In genomic region chr5:94623026-94623425, GRCh38 we compare ENCODE assay signal across 32 cellular contexts. TPM values are rescaled to one million over a fixed set of nuclear protein-coding genes. Genes with fewer than 3 reads are reported as not detected.
DNase-seq lines count a peak whose midpoint lies in the region; FAIRE-seq and TF ChIP-seq lines count a peak whose summit lies in the region.
"Had no signal": no experiment of that assay in that cellular context is flagged by ENCODE, and none has a peak within 500 bp of the region (broad histone marks: within the 10 kb centered on the region; RNA-seq: fewer than 3 reads in every experiment).

No MANE protein-coding gene starts in this region.

- no peaks in the 10 kb centered on the region for H3K27me3 ChIP-seq in BLaER1
- H3K27me3 ChIP-seq: ascending aorta, foreskin keratinocyte, heart right ventricle, SJCRH30 had no signal

- H3K27ac ChIP-seq in BLaER1, result no peak overlapping the region
- H3K27ac ChIP-seq: ascending aorta, coronary artery, foreskin keratinocyte, HL-60, SJCRH30 had no signal

- intact Hi-C loops in Calu3 (cut with micrococcal nuclease; ENCODE audit: unreplicated experiment), result no loop called here

- BruUV-seq in Calu3 (replicated peaks; lab: Mats Ljungman, UMichigan), result no TSS peak

- H3K9ac ChIP-seq in BLaER1, result no peak overlapping the region

- CTCF ChIA-PET in Calu3 (lab: Charles Lee), result no interaction called here

- H3K27ac Mint-ChIP-seq in Calu3 (ENCODE audit: unreplicated experiment), result no peak overlapping the region
- H3K27ac Mint-ChIP-seq: activated naive CD8-positive, alpha-beta T cell treated with anti-CD3 and anti-CD28 coated beads, Interleukin-2, amount 10 ng/mL, durations not matched to agents 7 days and 5 days; stimulated activated memory B cell treated with anti-CD40 and anti-IgM and Interleukin-4, amounts not matched to agents 10 μg/mL and 1 μg/mL and 100 μg/mL, for 72 hours had no signal

- peaks cover 45% of the 10 kb centered on the region for H3K4me1 ChIP-seq in BLaER1
- H3K4me1 ChIP-seq: foreskin keratinocyte had no signal

- no peak overlapping the region for H3K4me3 Mint-ChIP-seq in Calu3 (ENCODE audit: low read depth, unreplicated experiment)
- H3K4me3 Mint-ChIP-seq: activated naive CD8-positive, alpha-beta T cell treated with anti-CD3 and anti-CD28 coated beads, Interleukin-2, amount 10 ng/mL, durations not matched to agents 7 days and 5 days; stimulated activated memory B cell treated with anti-CD40 and anti-IgM and Interleukin-4, amounts not matched to agents 10 μg/mL and 1 μg/mL and 100 μg/mL, for 72 hours had no signal

- H3K4me3 ChIP-seq in BLaER1, result no peak overlapping the region
- H3K4me3 ChIP-seq: ascending aorta, coronary artery, HAP-1, SJCRH30 had no signal

- H4K20me1 ChIP-seq in BLaER1, result peaks cover 10% of the 10 kb centered on the region; the same call in 1 of the 2 replicates

- H3K36me3 Mint-ChIP-seq in Calu3 (ENCODE audit: insufficient read depth, unreplicated experiment), result peaks cover 16% of the 10 kb centered on the region
- H3K36me3 Mint-ChIP-seq: activated naive CD8-positive, alpha-beta T cell treated with anti-CD3 and anti-CD28 coated beads, Interleukin-2, amount 10 ng/mL, durations not matched to agents 7 days and 5 days; naive B cell; stimulated activated memory B cell treated with anti-CD40 and anti-IgM and Interleukin-4, amounts not matched to agents 10 μg/mL and 1 μg/mL and 100 μg/mL, for 72 hours had no signal

- H3K36me3 ChIP-seq in BLaER1, result peaks cover 4% of the 10 kb centered on the region; the same call in 1 of the 2 replicates
- H3K36me3 ChIP-seq: ascending aorta, HAP-1, heart right ventricle had no signal

- in situ Hi-C loops in SK-MEL-5 (cut with HindIII; ENCODE audit: low pct_unique_long_range_greater_than_20kb, low sequenced_read_pairs), result no loop called here

- H3K9me3 ChIP-seq in BLaER1, result 0 out of 2 replicates have a peak, but pooled peaks cover 6% of the 10 kb centered on the region
- H3K9me3 ChIP-seq: ascending aorta, HAP-1, heart right ventricle, SJCRH30 had no signal

- peak overlapping the region; percentile 28; the same call in 1 of the 2 replicates for H3K4me2 ChIP-seq in BLaER1

- peak; percentile 19 for FAIRE-seq in frontal cortex (lab: Jason Lieb, UNC)
- FAIRE-seq: GM18507, keratinocyte had no signal

- no peak for TF ChIP-seq CTCF in Calu3 (IDR thresholded peaks at IDR 0.05; ENCODE audit: unreplicated experiment)

- no peaks in the 10 kb centered on the region for H3K9me3 Mint-ChIP-seq in Calu3 (ENCODE audit: low read depth, unreplicated experiment)
- H3K9me3 Mint-ChIP-seq: activated naive CD8-positive, alpha-beta T cell treated with anti-CD3 and anti-CD28 coated beads, Interleukin-2, amount 10 ng/mL, durations not matched to agents 7 days and 5 days; naive B cell; stimulated activated memory B cell treated with anti-CD40 and anti-IgM and Interleukin-4, amounts not matched to agents 10 μg/mL and 1 μg/mL and 100 μg/mL, for 72 hours had no signal

- H3K4me1 Mint-ChIP-seq in Calu3 (ENCODE audit: low read depth, unreplicated experiment), result peaks cover 8% of the 10 kb centered on the region

- no peaks in the 10 kb centered on the region for H3K27me3 Mint-ChIP-seq in Calu3 (ENCODE audit: unreplicated experiment)
- H3K27me3 Mint-ChIP-seq: activated naive CD8-positive, alpha-beta T cell treated with anti-CD3 and anti-CD28 coated beads, Interleukin-2, amount 10 ng/mL, durations not matched to agents 7 days and 5 days; naive B cell; stimulated activated memory B cell treated with anti-CD40 and anti-IgM and Interleukin-4, amounts not matched to agents 10 μg/mL and 1 μg/mL and 100 μg/mL, for 72 hours had no signal

- DNase-seq in EL, result peak; percentile 13
- peak; percentile 17 for DNase-seq in SK-MEL-5 (ENCODE audit: low read depth, low spot score)
- DNase-seq in frontal cortex (ENCODE audit: low spot score in 2 of 2), result no peak
- DNase-seq in NOMO-1 treated with DMSO at 0.1 percent for 48 hours (lab: John Stamatoyannopoulos, UW; ENCODE audit: unreplicated experiment), result no peak
- no peak for DNase-seq in activated CD4-positive, alpha-beta T cell treated with anti-CD3 and anti-CD28 coated beads for 4 hours
- DNase-seq in Calu3, result no peak
- no peak for DNase-seq in NCI-H1694 (lab: John Stamatoyannopoulos, UW)
- DNase-seq: activated CD4-positive, alpha-beta T cell treated with anti-CD3 and anti-CD28 coated beads, Interleukin-2, amount 50 U/mL, for 4 hours; activated gamma-delta T cell treated with Interleukin-2 at 50 U/mL for 16 hours; activated naive CD8-positive, alpha-beta T cell treated with anti-CD3 and anti-CD28 coated beads, Interleukin-2, amount 10 ng/mL, durations not matched to agents 7 days and 5 days; activated T-cell treated with anti-CD3 and anti-CD28 coated beads, Interleukin-2, amount 50 U/mL, for 48 hours; C1 segment of cervical spinal cord; caudate nucleus; effector memory CD4-positive, alpha-beta T cell; foreskin keratinocyte; heart right ventricle; naive B cell; NCI-H1417 treated with DMSO at 0.1 percent for 48 hours; NCI-H2081 treated with DMSO at 0.1 percent for 48 hours; NCI-H226; NCI-H748 treated with DMSO at 0.1 percent for 48 hours; occipital lobe; trophoblast cell had no signal

RNA-seq across cellular contexts. Expression of gene SLF1, which starts 4.6 kb away (rescaled TPM):
- total RNA-seq in SK-MEL-5 (2014; rRNA removed; shearing (Covaris generic)), result 14.2 and 16.2 TPM in 2 replicates
- 7.1 and 10.7 TPM in 2 replicates for polyA plus RNA-seq in SK-MEL-5 (2015; cell fraction: cytosol; rRNA removed)
- 19.7 and 27.5 TPM in 2 replicates for polyA plus RNA-seq in SK-MEL-5 (2015; cell fraction: nucleus; rRNA removed)
- 92.5 TPM for total RNA-seq in frontal cortex
- 15.2 and 17.9 TPM in 2 replicates for total RNA-seq in Calu3 (2022)

RNA-seq across cellular contexts. Expression of gene KIAA0825, which starts 4.6 kb away (rescaled TPM):
- 0.08 and 0.43 TPM in 2 replicates for total RNA-seq in SK-MEL-5 (2014; rRNA removed; shearing (Covaris generic))
- polyA plus RNA-seq in SK-MEL-5 (2015; cell fraction: cytosol; rRNA removed), result 0.05 and 0.10 TPM in 2 replicates
- 0.39 and 0.58 TPM in 2 replicates for polyA plus RNA-seq in SK-MEL-5 (2015; cell fraction: nucleus; rRNA removed)
- total RNA-seq in frontal cortex (41.2 TPM), Calu3 (2022) (1.4 and 1.9 TPM in 2 replicates)

Comparison
In these comparisons a context has a peak if more than half of its experiments do, and no peak if none do; other contexts are left out.
1. DNase-seq: peak in EL (single experiment) and SK-MEL-5 (single experiment); none in frontal cortex (0 of 2), NOMO-1 treated with DMSO at 0.1 percent for 48 hours (single experiment), activated CD4-positive, alpha-beta T cell treated with anti-CD3 and anti-CD28 coated beads for 4 hours (0 of 2), Calu3 (single experiment) and NCI-H1694 (single experiment).
2. RNA of gene KIAA0825, which starts 4.6 kb away (total RNA-seq): 41.2 TPM in frontal cortex (single experiment); 1.4 to 1.9 TPM in Calu3 and 0.08 to 0.43 TPM in SK-MEL-5; every median in the first group is over 10 times any median in the second.